Comparison of ENCODE assay signal across 8 cellular contexts in the genomic region with DNA sequence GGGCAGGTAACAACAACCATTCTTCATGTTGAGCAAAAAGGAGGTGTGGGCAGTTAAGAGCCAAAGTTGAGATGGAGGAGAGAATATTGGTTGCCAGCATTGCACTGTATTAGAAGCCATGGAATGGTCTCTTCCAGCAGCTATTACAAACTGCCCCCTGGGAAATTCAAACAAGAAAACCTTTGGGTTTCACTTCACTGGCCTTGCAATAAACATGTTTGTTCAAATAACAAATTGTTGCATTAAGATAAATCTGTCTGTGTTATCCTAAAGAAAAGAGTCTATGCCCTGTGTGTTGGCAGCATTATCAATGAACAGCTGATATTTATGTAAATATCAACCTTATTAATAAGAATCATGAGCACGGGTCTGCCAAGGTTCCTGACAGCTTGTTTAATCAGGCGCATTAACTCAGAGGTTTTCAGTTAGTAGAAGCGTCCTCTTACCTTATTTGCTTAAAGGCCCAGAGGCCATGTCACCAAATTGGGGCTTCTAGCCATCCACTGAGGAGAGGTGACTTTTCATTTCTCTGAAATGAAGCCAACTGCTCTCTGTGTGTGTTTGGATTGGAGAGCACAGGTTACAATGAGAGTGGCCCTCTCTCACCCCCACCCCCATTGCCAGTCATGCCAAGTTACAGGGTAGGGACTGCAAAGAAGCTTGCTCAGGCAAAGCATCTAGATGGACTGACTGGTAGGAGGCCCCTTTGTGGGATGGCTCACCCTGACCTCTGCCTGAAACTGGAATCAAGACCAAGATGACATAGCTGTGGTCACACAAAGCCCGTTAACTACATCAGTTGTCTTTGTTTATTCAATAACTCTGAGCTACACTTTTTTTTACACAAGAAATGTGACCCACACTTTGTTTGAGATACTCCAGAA. TPM values are rescaled to one million over a fixed set of nuclear protein-coding genes. Genes with fewer than 3 reads are reported as not detected.
DNase-seq lines count a peak whose midpoint lies in the region; ATAC-seq and TF ChIP-seq lines count a peak whose summit lies in the region.

No MANE protein-coding gene starts in this region.

- no peaks in the 10 kb centered on the region for H3K36me3 ChIP-seq in GM23248 (ENCODE audit: low read depth)
- H3K36me3 ChIP-seq in CD8-positive, alpha-beta memory T cell (ENCODE audit: insufficient read depth, low read length): no peaks in the 10 kb centered on the region

- no peaks in the 10 kb centered on the region for H3K36me3 Mint-ChIP-seq in endothelial cell (ENCODE audit: low read depth, unreplicated experiment)
- peaks cover 1 to 4% (median 3%) of the 10 kb centered on the region in 3 donors for H3K36me3 Mint-ChIP-seq in CD8-positive, alpha-beta memory T cell

- in situ Hi-C loops in GM23248 (cut with MboI): no loop called here

- no peaks in the 10 kb centered on the region for H4K20me1 ChIP-seq in GM23248 (ENCODE audit: insufficient read depth)

- no peak overlapping the region for H3K27ac Mint-ChIP-seq in endothelial cell (ENCODE audit: unreplicated experiment)
- no peak overlapping the region for H3K27ac Mint-ChIP-seq in CD8-positive, alpha-beta memory T cell

- POLR2A ChIA-PET in CD8-positive, alpha-beta memory T cell (lab: Charles Lee): no interaction called here

- H3K79me2 ChIP-seq in GM23248 (ENCODE audit: insufficient read depth): no peaks in the 10 kb centered on the region

- peak; percentile 22 for TF ChIP-seq POLR2A in GM18526 (IDR thresholded peaks at IDR 0.05; ENCODE audit: extremely low read depth, insufficient read length)

- no peaks in the 10 kb centered on the region for H3K27me3 ChIP-seq in GM23248 (replicated peaks; ENCODE audit: insufficient read depth)
- H3K27me3 ChIP-seq in CD8-positive, alpha-beta memory T cell (ENCODE audit: insufficient read depth, low read length, poor library complexity, severe bottlenecking): no peaks in the 10 kb centered on the region

- no peak for TF ChIP-seq CTCF in cardiac fibroblast (IDR thresholded peaks at IDR 0.05; ENCODE audit: low read depth, low read length)
- TF ChIP-seq CTCF in endothelial cell (IDR thresholded peaks at IDR 0.05; ENCODE audit: unreplicated experiment): no peak

- peaks cover 1% of the 10 kb centered on the region for H3K27me3 Mint-ChIP-seq in endothelial cell (ENCODE audit: unreplicated experiment)
- no peaks in the 10 kb centered on the region for H3K27me3 Mint-ChIP-seq in CD8-positive, alpha-beta memory T cell

- H3K9me3 Mint-ChIP-seq in endothelial cell (ENCODE audit: unreplicated experiment): no peaks in the 10 kb centered on the region
- H3K9me3 Mint-ChIP-seq in CD8-positive, alpha-beta memory T cell: no peaks in the 10 kb centered on the region

- peak overlapping the region; percentile 77; the same call in 1 of the 2 replicates for H2AFZ ChIP-seq in GM23248

- CTCF ChIA-PET in CD8-positive, alpha-beta memory T cell (lab: Charles Lee): no interaction called here

- WGBS in GM23248 (ENCODE audit: low coverage in 1 of 2, low lambda C conversion rate in 2 of 2, missing lambda C conversion rate in 2 of 2), 2 experiments: 79 to 81% methylated on average over 4 of the region's 4 CpGs

- no peak for ATAC-seq in SK-N-SH treated with all-trans-retinoic acid at 6 μM for 48 hours

- no peaks in the 10 kb centered on the region for H3K9me3 ChIP-seq in GM23248 (ENCODE audit: low read depth)
- H3K9me3 ChIP-seq in CD8-positive, alpha-beta memory T cell (ENCODE audit: low read length): no peaks in the 10 kb centered on the region

- H3K4me1 ChIP-seq in GM23248 (ENCODE audit: insufficient read depth): peaks cover 44% of the 10 kb centered on the region
- H3K4me1 ChIP-seq in CD8-positive, alpha-beta memory T cell (ENCODE audit: insufficient read depth, low read length): no peaks in the 10 kb centered on the region

- no peaks in the 10 kb centered on the region for H3K9me2 ChIP-seq in GM23248 (ENCODE audit: insufficient read depth)

- H3K9ac ChIP-seq in GM23248: no peak overlapping the region

- H3K27ac ChIP-seq in GM23248: no peak overlapping the region
- H3K27ac ChIP-seq in CD8-positive, alpha-beta memory T cell (ENCODE audit: low read depth, low read length): no peak overlapping the region

- H3K4me1 Mint-ChIP-seq in endothelial cell (ENCODE audit: unreplicated experiment): peaks cover 3% of the 10 kb centered on the region
- no peaks in the 10 kb centered on the region for H3K4me1 Mint-ChIP-seq in CD8-positive, alpha-beta memory T cell

- no peaks in the 10 kb centered on the region; the same call in 1 of the 2 replicates for H3F3A ChIP-seq in GM23248 (ENCODE audit: insufficient read depth)

- H3K4me2 ChIP-seq in GM23248 (ENCODE audit: unreplicated experiment): no peak overlapping the region

- H3K4me3 ChIP-seq in GM23248: no peak overlapping the region
- no peak overlapping the region for H3K4me3 ChIP-seq in cardiac fibroblast (replicated peaks in 1 of 2; ENCODE audit: low read depth in 2 of 2, low read length in 2 of 2)
- no peak overlapping the region for H3K4me3 ChIP-seq in CD8-positive, alpha-beta memory T cell (ENCODE audit: low read length)

- H3K4me3 Mint-ChIP-seq in endothelial cell (ENCODE audit: unreplicated experiment): no peak overlapping the region
- H3K4me3 Mint-ChIP-seq in CD8-positive, alpha-beta memory T cell: no peak overlapping the region

- DNase-seq in GM23248: peak; percentile 26
- DNase-seq in M059J (ENCODE audit: low read depth): peak; percentile 100
- peak; percentile 35 to 52 for DNase-seq in cardiac fibroblast (ENCODE audit: low read depth in 2 of 2)
- DNase-seq in stromal cell of bone marrow (ENCODE audit: low read depth): peak; percentile 64
- no peak for DNase-seq in endothelial cell (ENCODE audit: low spot score)
- no peak for DNase-seq in CD8-positive, alpha-beta memory T cell

TF ChIP-seq in SK-N-SH treated with all-trans-retinoic acid at 6 μM for 48 hours, 23 proteins besides CTCF, POLR2A, EP300 and RAD21 (continues in another document):
- TF ChIP-seq GLIS3 (CRISPR knock-in tag; IDR thresholded peaks at IDR 0.05) (no peak), ZNF8 (CRISPR knock-in tag; IDR thresholded peaks at IDR 0.05) (no peak), ZNF565 (CRISPR knock-in tag; conservative IDR thresholded peaks at IDR 0.05; ENCODE audit: low read depth) (no peak), ARNTL (CRISPR knock-in tag; IDR thresholded peaks at IDR 0.05; ENCODE audit: borderline replicate concordance, low read depth) (no peak), RARB (CRISPR knock-in tag; IDR thresholded peaks at IDR 0.05) (no peak), ZFP3 (CRISPR knock-in tag; IDR thresholded peaks at IDR 0.05) (no peak), TSHZ2 (CRISPR knock-in tag; IDR thresholded peaks at IDR 0.05) (no peak), SNAI2 (CRISPR knock-in tag; IDR thresholded peaks at IDR 0.05) (no peak)
- TF ChIP-seq, protein P1, sequence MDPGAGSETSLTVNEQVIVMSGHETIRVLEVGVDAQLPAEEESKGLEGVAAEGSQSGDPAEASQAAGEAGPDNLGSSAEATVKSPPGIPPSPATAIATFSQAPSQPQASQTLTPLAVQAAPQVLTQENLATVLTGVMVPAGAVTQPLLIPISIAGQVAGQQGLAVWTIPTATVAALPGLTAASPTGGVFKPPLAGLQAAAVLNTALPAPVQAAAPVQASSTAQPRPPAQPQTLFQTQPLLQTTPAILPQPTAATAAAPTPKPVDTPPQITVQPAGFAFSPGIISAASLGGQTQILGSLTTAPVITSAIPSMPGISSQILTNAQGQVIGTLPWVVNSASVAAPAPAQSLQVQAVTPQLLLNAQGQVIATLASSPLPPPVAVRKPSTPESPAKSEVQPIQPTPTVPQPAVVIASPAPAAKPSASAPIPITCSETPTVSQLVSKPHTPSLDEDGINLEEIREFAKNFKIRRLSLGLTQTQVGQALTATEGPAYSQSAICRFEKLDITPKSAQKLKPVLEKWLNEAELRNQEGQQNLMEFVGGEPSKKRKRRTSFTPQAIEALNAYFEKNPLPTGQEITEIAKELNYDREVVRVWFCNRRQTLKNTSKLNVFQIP (CRISPR knock-in tag; IDR thresholded peaks at IDR 0.05; ENCODE audit: borderline replicate concordance, low read depth): no peak
- TF ChIP-seq, protein P2, sequence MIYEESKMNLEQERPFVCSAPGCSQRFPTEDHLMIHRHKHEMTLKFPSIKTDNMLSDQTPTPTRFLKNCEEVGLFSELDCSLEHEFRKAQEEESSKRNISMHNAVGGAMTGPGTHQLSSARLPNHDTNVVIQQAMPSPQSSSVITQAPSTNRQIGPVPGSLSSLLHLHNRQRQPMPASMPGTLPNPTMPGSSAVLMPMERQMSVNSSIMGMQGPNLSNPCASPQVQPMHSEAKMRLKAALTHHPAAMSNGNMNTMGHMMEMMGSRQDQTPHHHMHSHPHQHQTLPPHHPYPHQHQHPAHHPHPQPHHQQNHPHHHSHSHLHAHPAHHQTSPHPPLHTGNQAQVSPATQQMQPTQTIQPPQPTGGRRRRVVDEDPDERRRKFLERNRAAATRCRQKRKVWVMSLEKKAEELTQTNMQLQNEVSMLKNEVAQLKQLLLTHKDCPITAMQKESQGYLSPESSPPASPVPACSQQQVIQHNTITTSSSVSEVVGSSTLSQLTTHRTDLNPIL (CRISPR knock-in tag; IDR thresholded peaks at IDR 0.05; ENCODE audit: low read depth): no peak

RNA-seq across cellular contexts. Expression of gene FILIP1L, which starts 10.5 kb away (rescaled TPM):
- total RNA-seq in GM23248 (2014; rRNA removed; shearing (Covaris generic)): 45.0 and 48.2 TPM in 2 replicates
- polyA plus RNA-seq in GM23248 (2016; fragmentation: Nextera tagmentation; extraction: Ambion mirVana): 60.9 and 66.3 TPM in 2 replicates
- 35.1 and 43.2 TPM in 2 replicates for total RNA-seq in M059J (2014; rRNA removed; shearing (Covaris generic))
- 19.1 TPM for total RNA-seq in endothelial cell (ENCODE audit: unreplicated experiment)
- under 1 TPM; 0.20 to 0.27 TPM for total RNA-seq in CD8-positive, alpha-beta memory T cell
- 0.12 TPM for polyA plus RNA-seq in CD8-positive, alpha-beta memory T cell

Comparison
In these comparisons a context has a peak if more than half of its experiments do, and no peak if none do; other contexts are left out.
1. DNase-seq: peak in GM23248 (single experiment), M059J (single experiment), cardiac fibroblast (2 of 2) and stromal cell of bone marrow (single experiment); none in endothelial cell (single experiment) and CD8-positive, alpha-beta memory T cell (0 of 5).
2. RNA of gene FILIP1L, which starts 10.5 kb away (total RNA-seq): 45.0 to 48.2 TPM in GM23248, 35.1 to 43.2 TPM in M059J and 19.1 TPM in endothelial cell (single experiment); 0.20 to 0.27 TPM in CD8-positive, alpha-beta memory T cell; every median in the first group is over 10 times any median in the second.